Comparison of ENCODE assay signal across 8 cellular contexts in the genomic region with DNA sequence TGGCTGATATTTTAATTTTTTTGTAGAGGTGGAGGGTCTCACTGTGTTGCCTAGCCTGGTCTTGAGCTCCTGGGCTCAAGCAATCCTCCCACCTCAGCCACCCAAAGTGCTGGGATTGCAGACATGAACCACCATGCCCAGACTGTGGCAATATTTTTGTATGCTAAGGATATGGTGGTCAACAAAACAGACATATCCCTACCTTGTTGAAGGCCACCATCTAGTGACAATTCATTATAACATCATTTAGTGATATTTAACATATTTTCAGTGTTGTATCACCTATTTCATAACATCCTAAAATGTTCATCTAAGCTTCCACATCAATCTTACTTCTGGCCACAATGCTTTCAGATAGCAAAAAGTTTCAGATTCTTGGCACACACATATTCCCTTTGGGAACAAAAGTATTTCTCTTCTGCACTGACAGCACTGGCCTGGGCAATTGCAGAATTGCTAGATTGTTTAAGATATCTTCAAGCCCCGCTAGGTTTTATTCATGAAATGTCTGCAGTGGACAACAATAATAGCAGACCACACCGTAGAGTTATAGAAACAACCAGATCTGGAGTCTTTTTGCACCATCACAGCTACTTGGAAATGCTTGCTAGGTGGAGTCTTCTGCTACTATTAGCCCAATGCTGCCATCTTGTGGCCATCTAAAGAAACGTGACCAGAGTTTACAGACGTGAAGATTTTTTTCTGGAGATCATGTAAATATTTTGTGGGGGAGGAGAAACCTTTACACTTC. TPM values are rescaled to one million over a fixed set of nuclear protein-coding genes. Genes with fewer than 3 reads are reported as not detected.
DNase-seq lines count a peak whose midpoint lies in the region; ATAC-seq and TF ChIP-seq lines count a peak whose summit lies in the region.

No MANE protein-coding gene starts in this region.

- CTCF ChIA-PET in HCT116 (lab: Charles Lee), result interaction anchor here (0.7 to 4.4 kb wide), 13 partner anchors 9 to 848 kb away, joined by 3 to 52 read pairs (median 5); a partner anchor contains a TSS

- H3K4me2 ChIP-seq in HCT116 (ENCODE audit: low read length) (no peak overlapping the region), SU-DHL-6 (ENCODE audit: low read depth, low read length, poor library complexity, severe bottlenecking) (peak overlapping the region; percentile 58)

- BruUV-seq in HCT116 (replicated peaks; lab: Mats Ljungman, UMichigan), result no TSS peak

- no peaks in the 10 kb centered on the region for H3K79me2 ChIP-seq in HCT116 (ENCODE audit: insufficient read depth, low read length)
- no peaks in the 10 kb centered on the region for H3K79me2 ChIP-seq in SU-DHL-6 (ENCODE audit: insufficient read depth, low read length)

- intact Hi-C loops in HCT116 (cut with micrococcal nuclease) (loop anchor here (1.0 to 10.0 kb wide), 5 partner anchors 82 to 825 kb away; no protein-coding TSS in a partner anchor), left ventricle myocardium inferior (cut with micrococcal nuclease) (loop anchor here (10.0 kb wide), 2 partner anchors 85 to 115 kb away; a partner anchor contains a TSS), sciatic nerve (cut with DNase I) (loop anchor here (5.0 kb wide), 1 partner anchor 82 kb away; a partner anchor contains a TSS)

- no peak overlapping the region for H3K27ac ChIP-seq in HCT116 (ENCODE audit: low read depth, low read length)
- peak overlapping the region; percentile 85 for H3K27ac ChIP-seq in SU-DHL-6 (ENCODE audit: low read depth, low read length)
- no peak overlapping the region for H3K27ac ChIP-seq in left ventricle myocardium inferior (replicated peaks)

- peak; percentile 90 for ATAC-seq in HCT116
- peak; percentile 91 for ATAC-seq in sciatic nerve
- ATAC-seq in GM19467 (IDR thresholded peaks at IDR 0.05; ENCODE audit: unreplicated experiment), result no peak

- no peaks in the 10 kb centered on the region for H3K9me2 ChIP-seq in HCT116 (ENCODE audit: insufficient read depth)
- no peaks in the 10 kb centered on the region for H3K9me2 ChIP-seq in SU-DHL-6 (replicated peaks; ENCODE audit: insufficient read depth, low read length)

- H3K4me1 ChIP-seq in HCT116 (ENCODE audit: control insufficient read depth in 1 of 2, insufficient read depth in 2 of 2, low read length in 2 of 2), result no peaks in the 10 kb centered on the region; a peak in 1 of 4 replicates
- peaks cover 4% of the 10 kb centered on the region for H3K4me1 ChIP-seq in left ventricle myocardium inferior

- H4K20me1 ChIP-seq in HCT116 (ENCODE audit: insufficient read depth) (no peaks in the 10 kb centered on the region), SU-DHL-6 (ENCODE audit: low read depth, low read length) (no peaks in the 10 kb centered on the region)

- H2AFZ ChIP-seq in HCT116 (ENCODE audit: low read depth, low read length, poor library complexity, severe bottlenecking) (peak overlapping the region; percentile 82), SU-DHL-6 (ENCODE audit: low read depth, low read length, severe bottlenecking) (no peak overlapping the region)

- H3K36me3 ChIP-seq in HCT116 (ENCODE audit: control insufficient read depth in 1 of 2, insufficient read depth in 2 of 2, low read length in 2 of 2) (no peaks in the 10 kb centered on the region), SU-DHL-6 (ENCODE audit: low read length) (no peaks in the 10 kb centered on the region), left ventricle myocardium inferior (no peaks in the 10 kb centered on the region)

- H3K9ac ChIP-seq in HCT116 (ENCODE audit: low read length) (no peak overlapping the region), SU-DHL-6 (ENCODE audit: low read length) (no peak overlapping the region)

- H3K4me3 ChIP-seq in HCT116 (replicated peaks in 1 of 2; ENCODE audit: low read depth in 1 of 2, low read length in 2 of 2) (no peak overlapping the region), NB4 (ENCODE audit: low read depth, low read length) (no peak overlapping the region), SU-DHL-6 (ENCODE audit: insufficient read depth, low read length, poor library complexity, severe bottlenecking) (no peak overlapping the region), left ventricle myocardium inferior (no peak overlapping the region)

- RAD21 ChIA-PET in HCT116 (lab: Charles Lee; ENCODE audit: low non-redundant PET in 1 of 2, low total read pairs in 2 of 2, uncharacterized antibody in 2 of 2, unreplicated experiment in 2 of 2), result interaction anchor here (1.1 to 1.8 kb wide), 5 partner anchors 9 to 259 kb away, joined by 3 to 11 read pairs (median 6); no protein-coding TSS in a partner anchor

- peaks cover 16% of the 10 kb centered on the region for H3F3A ChIP-seq in SU-DHL-6 (ENCODE audit: insufficient read depth)

- peak; percentile 90 for TF ChIP-seq RAD21 in HCT116 (IDR thresholded peaks at IDR 0.05; ENCODE audit: low read depth)

- DNase-seq in GM03348 (ENCODE audit: low spot score) (peak; percentile 78), HCT116 (ENCODE audit: low read depth, low spot score) (peak; percentile 75), NB4 (ENCODE audit: low read depth) (peak; percentile 88), amniotic stem cell (lab: John Stamatoyannopoulos, UW) (peak; percentile 50), left ventricle myocardium inferior (no peak), sciatic nerve (ENCODE audit: low spot score) (peak; percentile 73)

- H3K9me3 ChIP-seq in HCT116 (ENCODE audit: control insufficient read depth in 1 of 2, insufficient read depth in 1 of 2, low read depth in 1 of 2, low read length in 2 of 2) (no peaks in the 10 kb centered on the region), SU-DHL-6 (ENCODE audit: insufficient read depth, low read length) (no peaks in the 10 kb centered on the region), left ventricle myocardium inferior (replicated peaks) (no peaks in the 10 kb centered on the region)

- H3K27me3 ChIP-seq in HCT116 (ENCODE audit: insufficient read depth, low read length) (no peaks in the 10 kb centered on the region), SU-DHL-6 (ENCODE audit: low read length) (no peaks in the 10 kb centered on the region), left ventricle myocardium inferior (ENCODE audit: low read depth) (no peaks in the 10 kb centered on the region)

- no peak for TF ChIP-seq POLR2A in HCT116 (IDR thresholded peaks at IDR 0.05; ENCODE audit: borderline replicate concordance, extremely low read depth, insufficient read depth, insufficient read length)
- TF ChIP-seq POLR2A in NB4 (IDR thresholded peaks at IDR 0.05; ENCODE audit: extremely low read depth, insufficient read length), result no peak

- TF ChIP-seq CTCF in HCT116 (IDR thresholded peaks at IDR 0.05 in 2 of 3, conservative IDR thresholded peaks at IDR 0.05 in 1 of 3; ENCODE audit: borderline replicate concordance in 1 of 3, insufficient read depth in 1 of 3, low read depth in 2 of 3, low read length in 2 of 3), result peak; percentile 66 to 86 (median 77); a peak in 5 of 6 replicates
- peak; percentile 53 for TF ChIP-seq CTCF in NB4 (IDR thresholded peaks at IDR 0.05; ENCODE audit: low read depth, low read length)
- TF ChIP-seq CTCF in SU-DHL-6 (IDR thresholded peaks at IDR 0.05; ENCODE audit: insufficient read depth, low read length, poor library complexity, severe bottlenecking), result peak; percentile 64
- peak; percentile 85 for TF ChIP-seq CTCF in left ventricle myocardium inferior (IDR thresholded peaks at IDR 0.05; ENCODE audit: borderline replicate concordance)

- POLR2A ChIA-PET in HCT116 (lab: Charles Lee), result interaction anchor here (0.9 kb wide), 1 partner anchor 82 kb away, joined by 3 read pairs; no protein-coding TSS in a partner anchor

TF ChIP-seq in HCT116, 20 proteins besides CTCF, POLR2A, EP300 and RAD21:
- TF ChIP-seq CEBPB (IDR thresholded peaks at IDR 0.05; ENCODE audit: low read depth) (peak; percentile 16; the same call in 1 of the 2 replicates), JUND (IDR thresholded peaks at IDR 0.05) (no peak), SIN3A (IDR thresholded peaks at IDR 0.05; ENCODE audit: low read depth) (no peak), YY1 (IDR thresholded peaks at IDR 0.05; ENCODE audit: extremely low read depth, insufficient replicate concordance, low read depth, low read length) (no peak)
TF ChIP-seq in HCT116: peak in this region for 1.

RNA-seq across cellular contexts. Expression of a gene that starts 58.4 kb away (rescaled TPM):
- total RNA-seq in HCT116 (2021; ENCODE audit: unreplicated experiment) (4.3 TPM), left ventricle myocardium inferior (6.1 TPM), sciatic nerve (5.1 TPM)
- 1.6 and 2.1 TPM in 2 replicates for polyA plus RNA-seq in HCT116 (2012)
